In the genomic region with DNA sequence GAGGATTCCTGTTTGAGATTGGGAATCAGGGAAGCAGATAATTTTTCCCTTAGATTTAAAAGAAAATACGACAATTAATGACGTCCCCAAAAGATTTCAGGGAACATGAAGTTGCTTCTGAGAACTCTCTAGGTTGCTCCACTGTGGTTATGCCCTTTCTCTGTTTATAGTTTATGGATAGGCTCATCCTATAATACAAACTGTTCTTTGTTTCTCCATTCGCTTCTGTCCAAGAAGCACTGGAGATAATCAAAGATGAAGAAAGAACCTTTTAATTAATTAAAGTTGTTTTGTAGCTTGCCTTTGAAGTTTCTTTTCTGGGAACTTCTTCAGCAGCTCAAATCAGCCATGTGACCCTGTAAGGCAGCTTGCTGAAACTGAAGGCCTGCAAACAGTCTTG, we compare ENCODE assay signal across 34 cellular contexts.
"Had no signal": no experiment of that assay in that cellular context is flagged by ENCODE, and none has a peak within 500 bp of the region (broad histone marks: within the 10 kb centered on the region; RNA-seq: fewer than 3 reads in every experiment).

No MANE protein-coding gene starts in this region.

- H3K9me3 Mint-ChIP-seq: activated naive CD4-positive, alpha-beta T cell treated with anti-CD3 and anti-CD28 coated beads, Interleukin-2, amount 50 U/mL, for 24 hours; activated T-helper 1 cell treated with anti-CD3 and anti-CD28 coated beads, Interleukin-12 subunit alpha, Interleukin-12 subunit beta, Interleukin-2, Interleukin-4 antibody, amounts not matched to agents 30 ng/mL and 10 ng/mL and 1 ng/mL, durations not matched to agents 14 hours and 24 hours and 36 hours; activated T-helper 2 cell treated with anti-CD3 and anti-CD28 coated beads, Interferon-gamma antibody, Interleukin-2, Interleukin-4, amounts not matched to agents 10 μg/mL and 5 μg/mL and 100 μg/mL, durations not matched to agents 14 hours and 24 hours and 36 hours; T-helper 2 cell treated with Interferon-gamma antibody and Interleukin-4, amounts not matched to agents 5 μg/mL and 100 μg/mL, for 36 hours had no signal

- H3K27ac Mint-ChIP-seq: activated B cell treated with CpG ODN at 0.5 μM for 24 hours; activated CD8-positive, alpha-beta T cell treated with anti-CD3 and anti-CD28 coated beads for 36 hours; activated naive CD4-positive, alpha-beta T cell treated with anti-CD3 and anti-CD28 coated beads for 36 hours; activated naive CD4-positive, alpha-beta T cell treated with anti-CD3 and anti-CD28 coated beads, Interleukin-2, amount 50 U/mL, for 24 hours; activated naive CD8-positive, alpha-beta T cell treated with anti-CD3 and anti-CD28 coated beads for 36 hours; activated naive CD8-positive, alpha-beta T cell treated with anti-CD3 and anti-CD28 coated beads, Interleukin-2, amount 50 U/mL, for 24 hours; activated T-helper 1 cell treated with anti-CD3 and anti-CD28 coated beads, Interleukin-12 subunit alpha, Interleukin-12 subunit beta, Interleukin-2, Interleukin-4 antibody, amounts not matched to agents 30 ng/mL and 10 ng/mL and 1 ng/mL, durations not matched to agents 14 hours and 24 hours and 36 hours; activated T-helper 2 cell treated with anti-CD3 and anti-CD28 coated beads, Interferon-gamma antibody, Interleukin-2, Interleukin-4, amounts not matched to agents 10 μg/mL and 5 μg/mL and 100 μg/mL, durations not matched to agents 14 hours and 24 hours and 36 hours; effector memory CD8-positive, alpha-beta T cell; T-helper 17 cell; T-helper 2 cell treated with Interferon-gamma antibody and Interleukin-4, amounts not matched to agents 5 μg/mL and 100 μg/mL, for 36 hours had no signal

- H3K36me3 Mint-ChIP-seq: activated naive CD4-positive, alpha-beta T cell treated with anti-CD3 and anti-CD28 coated beads, Interleukin-2, amount 50 U/mL, for 24 hours; activated naive CD8-positive, alpha-beta T cell treated with anti-CD3 and anti-CD28 coated beads for 36 hours had no signal

- H3K27me3 Mint-ChIP-seq: activated B cell treated with CpG ODN at 0.5 μM for 24 hours; activated naive CD8-positive, alpha-beta T cell treated with anti-CD3 and anti-CD28 coated beads for 36 hours; activated naive CD8-positive, alpha-beta T cell treated with anti-CD3 and anti-CD28 coated beads, Interleukin-2, amount 50 U/mL, for 24 hours; effector memory CD8-positive, alpha-beta T cell; T-helper 17 cell had no signal

- ATAC-seq: activated CD4-positive, CD25-positive, alpha-beta regulatory T cell treated with anti-CD3 and anti-CD28 coated beads, Interleukin-2, amount 50 U/mL, for 24 hours; activated CD8-positive, alpha-beta T cell treated with anti-CD3 and anti-CD28 coated beads for 36 hours; activated naive CD8-positive, alpha-beta T cell treated with anti-CD3 and anti-CD28 coated beads, Interleukin-2, amount 50 U/mL, for 24 hours; body of pancreas; effector memory CD8-positive, alpha-beta T cell; esophagus mucosa; T-helper 17 cell had no signal

- H3K4me3 Mint-ChIP-seq: activated B cell treated with CpG ODN at 0.5 μM for 24 hours; activated CD8-positive, alpha-beta T cell treated with anti-CD3 and anti-CD28 coated beads for 36 hours; activated naive CD4-positive, alpha-beta T cell treated with anti-CD3 and anti-CD28 coated beads for 36 hours; activated naive CD4-positive, alpha-beta T cell treated with anti-CD3 and anti-CD28 coated beads, Interleukin-2, amount 50 U/mL, for 24 hours; activated naive CD8-positive, alpha-beta T cell treated with anti-CD3 and anti-CD28 coated beads for 36 hours; activated naive CD8-positive, alpha-beta T cell treated with anti-CD3 and anti-CD28 coated beads, Interleukin-2, amount 50 U/mL, for 24 hours; activated T-helper 1 cell treated with anti-CD3 and anti-CD28 coated beads, Interleukin-12 subunit alpha, Interleukin-12 subunit beta, Interleukin-2, Interleukin-4 antibody, amounts not matched to agents 30 ng/mL and 10 ng/mL and 1 ng/mL, durations not matched to agents 14 hours and 24 hours and 36 hours; effector memory CD8-positive, alpha-beta T cell; T-helper 17 cell; T-helper 2 cell treated with Interferon-gamma antibody and Interleukin-4, amounts not matched to agents 5 μg/mL and 100 μg/mL, for 36 hours had no signal

- DNase-seq: activated B cell treated with CpG ODN at 0.5 μM for 24 hours; activated CD4-positive, alpha-beta T cell treated with anti-CD3 and anti-CD28 coated beads for 48 hours; activated CD4-positive, alpha-beta T cell treated with anti-CD3 and anti-CD28 coated beads, Interleukin-2, amount 50 U/mL, for 1 hour; activated CD4-positive, alpha-beta T cell treated with anti-CD3 and anti-CD28 coated beads, Interleukin-2, amount 50 U/mL, for 48 hours; activated CD8-positive, alpha-beta memory T cell treated with anti-CD3 and anti-CD28 coated beads for 24 hours; activated CD8-positive, alpha-beta T cell treated with anti-CD3 and anti-CD28 coated beads for 36 hours; activated effector memory CD4-positive, alpha-beta T cell treated with anti-CD3 and anti-CD28 coated beads, Interleukin-2, amount 50 U/mL, for 16 hours; activated naive CD4-positive, alpha-beta T cell treated with anti-CD3 and anti-CD28 coated beads for 36 hours; activated naive CD8-positive, alpha-beta T cell treated with anti-CD3 and anti-CD28 coated beads for 36 hours; activated naive CD8-positive, alpha-beta T cell treated with anti-CD3 and anti-CD28 coated beads, Interleukin-2, amount 50 U/mL, for 24 hours; activated T-cell treated with anti-CD3 and anti-CD28 coated beads, Interleukin-2, amount 50 U/mL, for 48 hours; adrenal gland; amygdala; aorta; body of pancreas; caudate nucleus; cortex of kidney; dermis blood vessel endothelial cell; effector CD4-positive, alpha-beta T cell; effector memory CD8-positive, alpha-beta T cell; head of caudate nucleus; hippocampal formation; T-helper 17 cell; T1000; WERI-Rb-1 had no signal

- H3K36me3 ChIP-seq: adrenal gland, WERI-Rb-1 had no signal

- H3K27me3 ChIP-seq: adrenal gland, body of pancreas had no signal

- H3K4me1 Mint-ChIP-seq: activated B cell treated with CpG ODN at 0.5 μM for 24 hours; activated naive CD4-positive, alpha-beta T cell treated with anti-CD3 and anti-CD28 coated beads, Interleukin-2, amount 50 U/mL, for 24 hours; activated naive CD8-positive, alpha-beta T cell treated with anti-CD3 and anti-CD28 coated beads for 36 hours; activated naive CD8-positive, alpha-beta T cell treated with anti-CD3 and anti-CD28 coated beads, Interleukin-2, amount 50 U/mL, for 24 hours; T-helper 17 cell had no signal

- H3K27ac ChIP-seq: adrenal gland, body of pancreas, WERI-Rb-1 had no signal

- H3K4me1 ChIP-seq: adrenal gland, body of pancreas had no signal

- H3K9me3 ChIP-seq: adrenal gland, body of pancreas had no signal

- H3K4me3 ChIP-seq: adrenal gland, body of pancreas had no signal

- FAIRE-seq: colon, endothelial cell of umbilical vein, frontal cortex had no signal
